8 cellular contexts compared by ENCODE assay signal in the genomic region with DNA sequence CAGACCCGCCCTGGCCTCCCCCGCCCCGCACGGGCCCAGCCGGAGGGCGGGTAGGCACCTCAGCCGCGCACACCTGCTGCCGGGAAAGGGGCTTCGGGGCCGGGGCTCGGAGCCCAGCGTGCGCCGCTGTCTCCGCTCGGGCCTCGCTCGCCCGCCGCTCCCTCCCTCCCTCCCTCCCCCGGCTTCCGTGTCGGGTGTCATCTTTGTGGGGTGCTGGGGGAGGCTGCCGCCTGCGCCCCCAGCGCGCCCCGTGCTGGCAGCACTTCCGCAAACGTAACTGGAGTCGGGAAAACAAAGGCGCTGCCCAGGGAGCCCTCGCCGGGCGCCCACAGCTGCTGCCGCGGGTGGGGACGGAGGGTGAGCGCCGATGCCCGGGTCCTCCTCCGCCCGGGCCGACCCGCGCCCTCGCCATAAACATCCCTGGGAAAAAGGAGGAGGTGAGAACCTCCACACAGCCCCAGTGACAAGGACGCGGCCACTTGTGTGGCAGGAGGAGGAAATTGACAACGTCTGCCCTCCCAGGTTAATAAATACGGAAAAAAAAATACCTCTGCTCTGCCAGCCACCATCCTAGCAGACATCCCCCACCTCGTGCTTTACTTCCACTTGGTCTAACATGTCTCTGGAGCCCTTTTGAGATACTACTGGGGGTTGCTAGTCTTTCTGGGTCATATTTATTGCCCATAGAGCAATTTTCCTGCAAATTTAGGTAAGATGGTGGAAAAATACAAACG. TPM values are rescaled to one million over a fixed set of nuclear protein-coding genes. Genes with fewer than 3 reads are reported as not detected.
DNase-seq lines count a peak whose midpoint lies in the region; ATAC-seq, FAIRE-seq and TF ChIP-seq lines count a peak whose summit lies in the region.

No MANE protein-coding gene starts in this region.

- H3K36me3 ChIP-seq in ACC112 (ENCODE audit: insufficient read depth, low read length) (no peaks in the 10 kb centered on the region), H1 (ENCODE audit: control insufficient read depth in 2 of 4, insufficient read depth in 4 of 4, low read length in 3 of 4) (no peaks in the 10 kb centered on the region)

- peak overlapping the region; percentile 82 for H3K4me3 Mint-ChIP-seq in activated CD4-positive, alpha-beta memory T cell treated with anti-CD3 and anti-CD28 coated beads for 36 hours

- no peaks in the 10 kb centered on the region for H3K36me3 Mint-ChIP-seq in activated CD4-positive, alpha-beta memory T cell treated with anti-CD3 and anti-CD28 coated beads for 36 hours

- CTCF ChIA-PET in activated CD4-positive, alpha-beta memory T cell treated with anti-CD3 and anti-CD28 coated beads for 36 hours (lab: Charles Lee), result no interaction called here
- CTCF ChIA-PET in H1 (lab: Charles Lee; ENCODE audit: partially characterized antibody), result no interaction called here

- no peak overlapping the region; the same call in none of the 2 replicates for H4K8ac ChIP-seq in H1 (ENCODE audit: extremely low read depth, insufficient read depth, low read length)

- H3K27ac ChIP-seq in ACC112 (ENCODE audit: low read depth, low read length) (no peak overlapping the region), H1 (ENCODE audit: low read depth, low read length) (no peak overlapping the region)

- TF ChIP-seq RAD21 in H1 (IDR thresholded peaks at IDR 0.05 in 1 of 2, conservative IDR thresholded peaks at IDR 0.05 in 1 of 2; ENCODE audit: low read depth in 2 of 2, low read length in 2 of 2), result no peak

- peak overlapping the region; percentile 95 to 99 for H3K4me2 ChIP-seq in H1 (ENCODE audit: insufficient read depth in 1 of 2, low read depth in 2 of 2, low read length in 2 of 2)

- no peak overlapping the region for H3K18ac ChIP-seq in H1 (ENCODE audit: extremely low read depth, low read length)

- H2BK15ac ChIP-seq in H1 (ENCODE audit: low read length), result no peak overlapping the region

- no peak overlapping the region for H3K14ac ChIP-seq in H1 (ENCODE audit: insufficient read length)

- no peak for TF ChIP-seq CTCF in H1 (IDR thresholded peaks at IDR 0.05; ENCODE audit: control extremely low read depth in 1 of 3, insufficient read depth in 1 of 3, low read depth in 1 of 3, low read length in 3 of 3)

- no peaks in the 10 kb centered on the region for H4K20me1 ChIP-seq in H1 (replicated peaks in 1 of 2; ENCODE audit: control insufficient read depth in 1 of 2, insufficient read depth in 2 of 2, low read length in 2 of 2)

- no peak overlapping the region for H2BK20ac ChIP-seq in H1 (ENCODE audit: low read length)

- peak overlapping the region; percentile 74 for H2AFZ ChIP-seq in ACC112 (ENCODE audit: low read length, unreplicated experiment)
- H2AFZ ChIP-seq in H1 (ENCODE audit: low read length), result peak overlapping the region; percentile 29

- no peak for FAIRE-seq in H1 (lab: Jason Lieb, UNC)

- peak overlapping the region in 3 of 4 experiments; percentile 7 to 80 (median 22); a peak in 4 of 7 replicates for H3K9ac ChIP-seq in H1 (replicated peaks in 1 of 4; ENCODE audit: extremely low read depth in 1 of 4, low read depth in 3 of 4, low read length in 3 of 4)

- H3K4me1 ChIP-seq in ACC112 (ENCODE audit: control insufficient read depth, insufficient read depth, low read length, unreplicated experiment) (no peaks in the 10 kb centered on the region), H1 (replicated peaks in 1 of 4; ENCODE audit: control insufficient read depth in 3 of 4, insufficient read depth in 4 of 4, low read length in 3 of 4) (peaks cover 7 to 14% (median 10%) of the 10 kb centered on the region in 4 experiments)

- POLR2A ChIA-PET in activated CD4-positive, alpha-beta memory T cell treated with anti-CD3 and anti-CD28 coated beads for 36 hours (lab: Charles Lee), result interaction anchor here (1.2 to 2.0 kb wide), 3 partner anchors 125 to 153 kb away, joined by 3 to 4 read pairs (median 4); partner anchors contain the start of gene NEMP2
- POLR2A ChIA-PET in H1 (lab: Charles Lee; ENCODE audit: partially characterized antibody), result no interaction called here

- no peak overlapping the region for H3K23ac ChIP-seq in H1 (ENCODE audit: insufficient read length)

- H2BK12ac ChIP-seq in H1 (ENCODE audit: low read depth, low read length), result no peak overlapping the region

- no peak overlapping the region for H3K56ac ChIP-seq in H1 (replicated peaks; ENCODE audit: insufficient read length, low read depth, low read length)

- peak overlapping the region; percentile 87 for H3K4me3 ChIP-seq in ACC112 (ENCODE audit: low read depth, low read length)
- peak overlapping the region; percentile 55 to 82 (median 72) for H3K4me3 ChIP-seq in H1 (ENCODE audit: extremely low read depth in 1 of 4, insufficient read depth in 2 of 4, low read depth in 3 of 4, low read length in 4 of 4)

- TF ChIP-seq EP300 in H1 (IDR thresholded peaks at IDR 0.05; ENCODE audit: borderline replicate concordance in 1 of 2, low read depth in 2 of 2, low read length in 2 of 2), result no peak

- no peaks in the 10 kb centered on the region for H3K79me1 ChIP-seq in H1 (ENCODE audit: low read depth, low read length)

- TF ChIP-seq POLR2A in H1 (IDR thresholded peaks at IDR 0.05; ENCODE audit: control extremely low read depth in 1 of 2, low read depth in 2 of 2, low read length in 2 of 2), result no peak; a peak in 1 of 3 replicates

- intact Hi-C loops in activated CD4-positive, alpha-beta memory T cell treated with anti-CD3 and anti-CD28 coated beads for 36 hours (cut with micrococcal nuclease), result loop anchor here (1.0 to 10.0 kb wide), 8 partner anchors 25 to 1269 kb away; partner anchors contain the start of genes ASNSD1, INPP1, NAB1 and NABP1

- no peak overlapping the region for H4K91ac ChIP-seq in H1 (replicated peaks; ENCODE audit: insufficient read length, low read length)

- no peak overlapping the region for H3K4ac ChIP-seq in H1 (replicated peaks; ENCODE audit: insufficient read length, low read depth, low read length)

- ATAC-seq in GM18520 (IDR thresholded peaks at IDR 0.05; ENCODE audit: unreplicated experiment) (peak; percentile 43), HG03039 (IDR thresholded peaks at IDR 0.05; ENCODE audit: unreplicated experiment) (peak; percentile 45)

- no peaks in the 10 kb centered on the region for H3K9me3 ChIP-seq in H1 (ENCODE audit: insufficient read depth in 2 of 2, low read depth in 1 of 2, low read length in 1 of 2)

- DNase-seq in NCI-H2196 treated with DMSO at 0.1 percent for 48 hours (lab: John Stamatoyannopoulos, UW; ENCODE audit: unreplicated experiment) (peak; percentile 27), H1 (ENCODE audit: low read depth in 1 of 2, low spot score in 2 of 2) (peak in 1 of 2 experiments; percentile 61), middle frontal gyrus (ENCODE audit: extremely low spot score, low spot score) (peak; percentile 59)
- peak; percentile 80 for DNase-seq in activated CD4-positive, alpha-beta memory T cell treated with anti-CD3 and anti-CD28 coated beads for 36 hours
- peak; percentile 62 to 66 for DNase-seq in stimulated activated CD8-positive, alpha-beta memory T cell treated with anti-CD3 and anti-CD28 coated beads, Interleukin-15, amount 100 ng/mL, for 48 hours (ENCODE audit: low read depth in 2 of 2)

- 2% methylated on average over 26 of the region's 54 CpGs; no CpG with 5 or more reads in 1 of the 2 experiments for WGBS in H1 (ENCODE audit: extremely low coverage in 1 of 2, insufficient coverage in 1 of 2, insufficient read length in 1 of 2, insufficient replicate concordance in 2 of 2, low coverage in 1 of 2, low lambda C conversion rate in 2 of 2, missing lambda C conversion rate in 1 of 2), 2 experiments

- peaks cover 40% of the 10 kb centered on the region for H3K4me1 Mint-ChIP-seq in activated CD4-positive, alpha-beta memory T cell treated with anti-CD3 and anti-CD28 coated beads for 36 hours (ENCODE audit: low read depth)

- H3K79me2 ChIP-seq in ACC112 (ENCODE audit: control insufficient read depth, insufficient read depth, low read length, unreplicated experiment) (no peaks in the 10 kb centered on the region), H1 (ENCODE audit: control insufficient read depth in 1 of 2, insufficient read depth in 2 of 2, low read length in 2 of 2) (no peaks in the 10 kb centered on the region)

- H2AK5ac ChIP-seq in H1 (ENCODE audit: low read depth, low read length), result no peak overlapping the region

- no peaks in the 10 kb centered on the region for H3K9me3 Mint-ChIP-seq in activated CD4-positive, alpha-beta memory T cell treated with anti-CD3 and anti-CD28 coated beads for 36 hours

- no peak overlapping the region for H2BK5ac ChIP-seq in H1 (ENCODE audit: low read depth, low read length)

- H3K27me3 Mint-ChIP-seq in activated CD4-positive, alpha-beta memory T cell treated with anti-CD3 and anti-CD28 coated beads for 36 hours, result no peaks in the 10 kb centered on the region

- H4K5ac ChIP-seq in H1 (ENCODE audit: insufficient read length, low read depth, low read length), result no peak overlapping the region

- peak overlapping the region; percentile 88 for H3K27ac Mint-ChIP-seq in activated CD4-positive, alpha-beta memory T cell treated with anti-CD3 and anti-CD28 coated beads for 36 hours

- no peak overlapping the region for H2BK120ac ChIP-seq in H1 (replicated peaks; ENCODE audit: low read depth, low read length)

- peaks cover 28% of the 10 kb centered on the region for H3K27me3 ChIP-seq in ACC112 (ENCODE audit: insufficient read depth, low read length)
- H3K27me3 ChIP-seq in H1 (replicated peaks in 1 of 4; ENCODE audit: control insufficient read depth in 3 of 4, extremely low read depth in 1 of 4, insufficient read depth in 3 of 4, low read length in 3 of 4), result peaks cover 2 to 24% (median 20%) of the 10 kb centered on the region in 4 experiments

- peaks cover 11% of the 10 kb centered on the region; the same call in 1 of the 2 replicates for H3K23me2 ChIP-seq in H1 (ENCODE audit: low read depth, low read length)

TF ChIP-seq in H1, 55 proteins besides CTCF, POLR2A, EP300 and RAD21 (continues in another document):
- TF ChIP-seq CEBPB (IDR thresholded peaks at IDR 0.05; ENCODE audit: low read depth, low read length) (no peak), RXRA (IDR thresholded peaks at IDR 0.05; ENCODE audit: insufficient read depth, low read depth, low read length) (no peak), SUZ12 (IDR thresholded peaks at IDR 0.05; ENCODE audit: low read length) (peak; percentile 7; the same call in 1 of the 2 replicates), TCF12 (IDR thresholded peaks at IDR 0.05; ENCODE audit: low read depth, low read length) (no peak)

RNA-seq across cellular contexts. Expression of gene MFSD6, which starts 0.6 kb away (rescaled TPM):
- total RNA-seq in activated CD4-positive, alpha-beta memory T cell treated with anti-CD3 and anti-CD28 coated beads for 36 hours, result 10 to 100 TPM; 34.1 to 37.1 TPM
- 5.1 and 6.3 TPM in 2 replicates for total RNA-seq in H1 (2021; fragmentation: NEBNext Ultra II Directional; extraction: Animal tissue kit (Norgen Biotek cat#: 25700))
- 1.8 and 2.7 TPM in 2 replicates for polyA plus RNA-seq in H1 (2011; rRNA removed)
- 2.5 TPM for polyA plus RNA-seq in H1 (2011; cell fraction: cytosol; rRNA removed)
- polyA plus RNA-seq in H1 (2011; cell fraction: nucleus; rRNA removed), result 7.3 TPM
- polyA plus RNA-seq in H1 (2012, experiment 1 of 2), result 2.8 to 4.1 TPM (median 3.2 TPM) in 4 replicates
- 0.35 TPM for polyA plus RNA-seq in H1 (2012, experiment 2 of 2)
- 5.7 TPM for polyA plus RNA-seq in H1 (2013, experiment 1 of 2)
- 5.9 TPM for polyA plus RNA-seq in H1 (2013, experiment 2 of 2)
- 4.7 and 6.7 TPM in 2 replicates for polyA minus RNA-seq in H1 (2011; rRNA and poly(A)+ RNA removed)
- 9.4 TPM for polyA minus RNA-seq in H1 (2011; cell fraction: cytosol; rRNA and poly(A)+ RNA removed)
- polyA minus RNA-seq in H1 (2011; cell fraction: nucleus; rRNA and poly(A)+ RNA removed), result 17.0 TPM
